In the genomic region with DNA sequence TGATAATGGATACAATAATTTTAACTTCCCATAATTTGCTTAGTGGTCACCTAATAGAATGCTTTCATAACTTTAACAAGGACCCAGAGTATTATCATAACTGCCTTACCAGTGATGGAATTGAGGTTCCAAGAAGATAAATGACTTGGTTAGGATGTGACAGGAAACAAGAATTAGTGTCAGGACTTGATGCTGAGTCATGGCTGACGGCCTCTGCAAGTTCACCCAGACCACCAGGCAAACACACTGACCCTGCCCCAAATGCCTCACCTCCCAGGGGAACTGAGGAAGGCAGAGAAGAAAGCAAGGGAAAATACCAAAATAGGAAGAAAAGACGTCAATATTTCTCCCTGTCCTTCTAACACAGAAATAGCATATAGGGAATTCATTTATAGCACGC, we compare ENCODE assay signal across 15 cellular contexts.
DNase-seq lines count a peak whose midpoint lies in the region; ATAC-seq, FAIRE-seq and TF ChIP-seq lines count a peak whose summit lies in the region.
"Had no signal": no experiment of that assay in that cellular context is flagged by ENCODE, and none has a peak within 500 bp of the region (broad histone marks: within the 10 kb centered on the region; RNA-seq: fewer than 3 reads in every experiment).

No MANE protein-coding gene starts in this region.

- TF ChIP-seq EP300 in H1 (IDR thresholded peaks at IDR 0.05; ENCODE audit: borderline replicate concordance in 1 of 2, low read depth in 2 of 2, low read length in 2 of 2) (no peak), transverse colon (IDR thresholded peaks at IDR 0.05; ENCODE audit: low read depth) (no peak)

- H2BK20ac ChIP-seq in H1 (ENCODE audit: low read length), result no peak overlapping the region

- H3K27me3 Mint-ChIP-seq in neural progenitor cell (ENCODE audit: insufficient read depth, low read depth), result no peaks in the 10 kb centered on the region

- no peak for TF ChIP-seq POLR2A in NB4 (IDR thresholded peaks at IDR 0.05; ENCODE audit: extremely low read depth, insufficient read length)
- no peak for TF ChIP-seq POLR2A in H1 (IDR thresholded peaks at IDR 0.05; ENCODE audit: control extremely low read depth in 1 of 2, low read depth in 2 of 2, low read length in 2 of 2)
- TF ChIP-seq POLR2A in transverse colon (IDR thresholded peaks at IDR 0.05), result no peak

- no peak overlapping the region for H2AK5ac ChIP-seq in H1 (ENCODE audit: low read depth, low read length)

- peak overlapping the region; percentile 51 for H3K27ac Mint-ChIP-seq in neural progenitor cell

- in situ Hi-C loops in Caki2 (cut with HindIII; ENCODE audit: low pct_unique_long_range_greater_than_20kb, low sequenced_read_pairs), result no loop called here
- in situ Hi-C loops in transverse colon (cut with MboI; ENCODE audit: low pct_ligation_motif_present in 1 of 4, low pct_unique_long_range_greater_than_20kb in 1 of 4, low sequenced_read_pairs in 3 of 4), result no loop called here

- H3K9me3 Mint-ChIP-seq in neural progenitor cell, result no peaks in the 10 kb centered on the region

- no peak for ATAC-seq in GM21576 (IDR thresholded peaks at IDR 0.05; ENCODE audit: unreplicated experiment)
- ATAC-seq in aorta (ENCODE audit: low FRiP score), result no peak

- no peak overlapping the region for H2BK15ac ChIP-seq in H1 (ENCODE audit: low read length)

- no peak overlapping the region for H3K23ac ChIP-seq in H1 (ENCODE audit: insufficient read length)

- H3K18ac ChIP-seq in H1 (ENCODE audit: extremely low read depth, low read length), result no peak overlapping the region

- H3K14ac ChIP-seq in H1 (ENCODE audit: insufficient read length), result no peak overlapping the region

- H3K56ac ChIP-seq in H1 (replicated peaks; ENCODE audit: insufficient read length, low read depth, low read length), result no peak overlapping the region

- H4K8ac ChIP-seq in H1 (ENCODE audit: extremely low read depth, insufficient read depth, low read length), result no peak overlapping the region

- TF ChIP-seq CTCF in NB4 (IDR thresholded peaks at IDR 0.05; ENCODE audit: low read depth, low read length) (no peak), H1 (IDR thresholded peaks at IDR 0.05; ENCODE audit: control extremely low read depth in 1 of 3, insufficient read depth in 1 of 3, low read depth in 1 of 3, low read length in 3 of 3) (no peak), neural progenitor cell (IDR thresholded peaks at IDR 0.05) (no peak), transverse colon (IDR thresholded peaks at IDR 0.05) (no peak)

- peaks cover 23% of the 10 kb centered on the region for H3F3A ChIP-seq in neural progenitor cell (ENCODE audit: low read depth)

- H3K4me3 Mint-ChIP-seq in neural progenitor cell, result peak overlapping the region; percentile 30

- no peak overlapping the region for H3K4ac ChIP-seq in H1 (replicated peaks; ENCODE audit: insufficient read length, low read depth, low read length)

- no peak overlapping the region for H2BK120ac ChIP-seq in H1 (replicated peaks; ENCODE audit: low read depth, low read length)

- no peak for FAIRE-seq in H1 (lab: Jason Lieb, UNC)

- peaks cover 88% of the 10 kb centered on the region for H3K4me1 Mint-ChIP-seq in neural progenitor cell

- H3K9ac ChIP-seq in H1 (replicated peaks in 1 of 4; ENCODE audit: extremely low read depth in 1 of 4, low read depth in 3 of 4, low read length in 3 of 4) (no peak overlapping the region), neural progenitor cell (no peak overlapping the region)
- H3K9ac ChIP-seq: KMS-11 had no signal

- H3K36me3 ChIP-seq in H1 (ENCODE audit: control insufficient read depth in 2 of 4, insufficient read depth in 4 of 4, low read length in 3 of 4), result no peaks in the 10 kb centered on the region
- no peaks in the 10 kb centered on the region for H3K36me3 ChIP-seq in neural progenitor cell
- H3K36me3 ChIP-seq in transverse colon, result no peaks in the 10 kb centered on the region
- no peaks in the 10 kb centered on the region for H3K36me3 ChIP-seq in aorta (ENCODE audit: control insufficient read depth in 1 of 2, insufficient read depth in 2 of 2, low read length in 1 of 2)
- H3K36me3 ChIP-seq: HAP-1, SJCRH30 had no signal

- CTCF ChIA-PET in H1 (lab: Charles Lee; ENCODE audit: partially characterized antibody), result interaction anchor here (0.9 kb wide), 1 partner anchor 10 kb away, joined by 4 read pairs; no protein-coding TSS in a partner anchor

- H3K27ac ChIP-seq in H1 (ENCODE audit: low read depth, low read length) (no peak overlapping the region), neural progenitor cell (no peak overlapping the region), transverse colon (no peak overlapping the region), aorta (ENCODE audit: low read depth in 1 of 2, low read length in 2 of 2) (no peak overlapping the region)
- H3K27ac ChIP-seq: KMS-11, RWPE1, SJCRH30 had no signal

- intact Hi-C loops in transverse colon (cut with DNase I; ENCODE audit: low total_unique reads) (no loop called here), aorta (cut with DNase I) (no loop called here)

- 83% methylated on average over 3 of the region's 3 CpGs; no CpG with 5 or more reads in 1 of the 2 experiments for WGBS in H1 (ENCODE audit: extremely low coverage in 1 of 2, insufficient coverage in 1 of 2, insufficient read length in 1 of 2, insufficient replicate concordance in 2 of 2, low coverage in 1 of 2, low lambda C conversion rate in 2 of 2, missing lambda C conversion rate in 1 of 2), 2 experiments
- 60 to 71% methylated on average over 3 of the region's 3 CpGs for WGBS in transverse colon (ENCODE audit: low coverage in 1 of 2), 2 donors
- 73 to 87% methylated on average over 3 of the region's 3 CpGs for WGBS in aorta, 2 donors

- H3K79me2 ChIP-seq in H1 (ENCODE audit: control insufficient read depth in 1 of 2, insufficient read depth in 2 of 2, low read length in 2 of 2) (no peaks in the 10 kb centered on the region), neural progenitor cell (ENCODE audit: low read depth) (no peaks in the 10 kb centered on the region)

- no peak overlapping the region for H3K4me3 ChIP-seq in NB4 (ENCODE audit: low read depth, low read length)
- H3K4me3 ChIP-seq in H1 (ENCODE audit: extremely low read depth in 1 of 4, insufficient read depth in 2 of 4, low read depth in 3 of 4, low read length in 4 of 4), result peak overlapping the region in 1 of 4 experiments; percentile 4; a peak in 1 of 8 replicates
- no peak overlapping the region for H3K4me3 ChIP-seq in neural progenitor cell
- no peak overlapping the region for H3K4me3 ChIP-seq in transverse colon
- H3K4me3 ChIP-seq in aorta (ENCODE audit: low read length in 2 of 2), result no peak overlapping the region
- H3K4me3 ChIP-seq: HAP-1, SJCRH30 had no signal

- no peaks in the 10 kb centered on the region for H3K23me2 ChIP-seq in H1 (ENCODE audit: low read depth, low read length)

- H3K4me1 ChIP-seq in H1 (replicated peaks in 1 of 4; ENCODE audit: control insufficient read depth in 3 of 4, insufficient read depth in 4 of 4, low read length in 3 of 4) (peaks cover 12 to 33% (median 28%) of the 10 kb centered on the region in 4 experiments), neural progenitor cell (peaks cover 60% of the 10 kb centered on the region), transverse colon (peaks cover 0 to 8% (median 4%) of the 10 kb centered on the region in 4 donors), aorta (ENCODE audit: control insufficient read depth in 1 of 2, insufficient read depth in 2 of 2, low read length in 2 of 2) (no peaks in the 10 kb centered on the region)
- H3K4me1 ChIP-seq: SJCRH30 had no signal

- no peaks in the 10 kb centered on the region for H3K79me1 ChIP-seq in H1 (ENCODE audit: low read depth, low read length)

- H3K9me3 ChIP-seq in H1 (ENCODE audit: insufficient read depth in 2 of 2, low read depth in 1 of 2, low read length in 1 of 2), result no peaks in the 10 kb centered on the region
- H3K9me3 ChIP-seq in neural progenitor cell (ENCODE audit: low read depth), result no peaks in the 10 kb centered on the region
- H3K9me3 ChIP-seq in transverse colon, result no peaks in the 10 kb centered on the region
- no peaks in the 10 kb centered on the region for H3K9me3 ChIP-seq in aorta (ENCODE audit: control insufficient read depth, low read length)
- H3K9me3 ChIP-seq: HAP-1, SJCRH30 had no signal

- POLR2A ChIA-PET in H1 (lab: Charles Lee; ENCODE audit: partially characterized antibody), result no interaction called here

- H4K91ac ChIP-seq in H1 (replicated peaks; ENCODE audit: insufficient read length, low read length), result peak overlapping the region; percentile 46

- peak overlapping the region; percentile 32; the same call in 1 of the 2 replicates for H2BK12ac ChIP-seq in H1 (ENCODE audit: low read depth, low read length)

- H4K5ac ChIP-seq in H1 (ENCODE audit: insufficient read length, low read depth, low read length), result no peak overlapping the region

- H2BK5ac ChIP-seq in H1 (ENCODE audit: low read depth, low read length), result peak overlapping the region; percentile 0; the same call in 1 of the 2 replicates

- H3K27me3 ChIP-seq in H1 (replicated peaks in 1 of 4; ENCODE audit: control insufficient read depth in 3 of 4, extremely low read depth in 1 of 4, insufficient read depth in 3 of 4, low read length in 3 of 4) (no peaks in the 10 kb centered on the region), neural progenitor cell (no peaks in the 10 kb centered on the region), transverse colon (no peaks in the 10 kb centered on the region), aorta (ENCODE audit: control insufficient read depth in 1 of 2, insufficient read depth in 2 of 2, low read length in 1 of 2) (no peaks in the 10 kb centered on the region)
- H3K27me3 ChIP-seq: SJCRH30 had no signal

- no peak for TF ChIP-seq RAD21 in H1 (IDR thresholded peaks at IDR 0.05 in 1 of 2, conservative IDR thresholded peaks at IDR 0.05 in 1 of 2; ENCODE audit: low read depth in 2 of 2, low read length in 2 of 2)

- H4K20me1 ChIP-seq in H1 (replicated peaks in 1 of 2; ENCODE audit: control insufficient read depth in 1 of 2, insufficient read depth in 2 of 2, low read length in 2 of 2), result no peaks in the 10 kb centered on the region
- H4K20me1 ChIP-seq in neural progenitor cell (ENCODE audit: low read depth), result no peaks in the 10 kb centered on the region

- DNase-seq in Caki2 (ENCODE audit: low read depth) (peak; percentile 22), NB4 (ENCODE audit: low read depth) (peak; percentile 34), H1 (ENCODE audit: low read depth in 1 of 2, low spot score in 2 of 2) (no peak), neural progenitor cell (ENCODE audit: low spot score) (no peak), transverse colon (no peak), aorta (no peak), C1 segment of cervical spinal cord (lab: John Stamatoyannopoulos, UW) (no peak)
- DNase-seq: NCI-H1092 treated with DMSO at 0.1 percent for 48 hours; NCI-H1694; NK-92 treated with Interleukin-12 subunit alpha and Interleukin-12 subunit beta, amount 100 ng/mL, for 24 hours; SJCRH30 had no signal

- H3K4me2 ChIP-seq in H1 (ENCODE audit: insufficient read depth in 1 of 2, low read depth in 2 of 2, low read length in 2 of 2) (peak overlapping the region; percentile 10 to 26; a peak in 3 of 4 replicates), neural progenitor cell (peak overlapping the region; percentile 15)
- H3K4me2 ChIP-seq: KMS-11 had no signal

- H2AFZ ChIP-seq in H1 (ENCODE audit: low read length) (no peak overlapping the region), neural progenitor cell (replicated peaks) (no peak overlapping the region)

- H3K36me3 Mint-ChIP-seq in neural progenitor cell, result no peaks in the 10 kb centered on the region

TF ChIP-seq in H1, 55 proteins besides CTCF, POLR2A, EP300 and RAD21 (continues in another document):
- TF ChIP-seq BACH1 (IDR thresholded peaks at IDR 0.05; ENCODE audit: low read length), result peak; percentile 75

Comparison
In these comparisons a context has a peak if more than half of its experiments do, and no peak if none do; other contexts are left out.
1. DNase-seq: peak in Caki2 (single experiment) and NB4 (single experiment); none in H1 (0 of 2), neural progenitor cell (single experiment), transverse colon (single experiment), aorta (0 of 2) and C1 segment of cervical spinal cord (0 of 14).